ENCODE assay signal across 15 cellular contexts in genomic region chr1:209642817-209643216, GRCh38. TPM values are rescaled to one million over a fixed set of nuclear protein-coding genes. Genes with fewer than 3 reads are reported as not detected.
DNase-seq lines count a peak whose midpoint lies in the region; ATAC-seq, FAIRE-seq and TF ChIP-seq lines count a peak whose summit lies in the region.
"Had no signal": no experiment of that assay in that cellular context is flagged by ENCODE, and none has a peak within 500 bp of the region (broad histone marks: within the 10 kb centered on the region; RNA-seq: fewer than 3 reads in every experiment).

No MANE protein-coding gene starts in this region.

- peak overlapping the region; percentile 90 for H3K27ac ChIP-seq in left ventricle myocardium inferior (replicated peaks)
- peak overlapping the region in 3 of 4 donors; percentile 4 to 85 (median 81) for H3K27ac ChIP-seq in pancreas
- H3K27ac ChIP-seq in vagina = peak overlapping the region; percentile 80

- intact Hi-C loops in Right ventricle myocardium inferior (cut with DNase I) = loop anchor here (1.0 to 5.0 kb wide), 3 partner anchors 32 to 100 kb away; partner anchors contain the start of gene G0S2
- intact Hi-C loops in cardiac septum (cut with DNase I) = loop anchor here (1.0 to 2.0 kb wide), 3 partner anchors 18 to 100 kb away; partner anchors contain the start of gene G0S2
- intact Hi-C loops in left ventricle myocardium inferior (cut with micrococcal nuclease) = no loop called here
- intact Hi-C loops in pancreas (cut with DNase I) = no loop called here
- intact Hi-C loops in vagina (cut with DNase I) = no loop called here

- H3K4me1 ChIP-seq in left ventricle myocardium inferior (peaks cover 73% of the 10 kb centered on the region), pancreas (peaks cover 31 to 45% (median 44%) of the 10 kb centered on the region in 3 donors), vagina (peaks cover 55% of the 10 kb centered on the region)

- TF ChIP-seq CTCF in left ventricle myocardium inferior (IDR thresholded peaks at IDR 0.05; ENCODE audit: borderline replicate concordance) (no peak), pancreas (IDR thresholded peaks at IDR 0.05) (no peak), vagina (IDR thresholded peaks at IDR 0.05) (no peak)

- no peak for TF ChIP-seq POLR2A in vagina (IDR thresholded peaks at IDR 0.05)

- H3K4me3 ChIP-seq in left ventricle myocardium inferior = no peak overlapping the region
- no peak overlapping the region for H3K4me3 ChIP-seq in pancreas
- H3K4me3 ChIP-seq in vagina = no peak overlapping the region

- H3K36me3 ChIP-seq in left ventricle myocardium inferior (no peaks in the 10 kb centered on the region), pancreas (no peaks in the 10 kb centered on the region), vagina (no peaks in the 10 kb centered on the region)

- ATAC-seq in Right ventricle myocardium inferior (peak; percentile 47), pancreas (peak in 3 of 4 donors; percentile 14 to 27 (median 21))
- ATAC-seq: activated CD4-positive, CD25-positive, alpha-beta regulatory T cell treated with anti-CD3 and anti-CD28 coated beads, Interleukin-2, amount 50 U/mL, for 24 hours; CD8-positive, alpha-beta T cell had no signal

- no peaks in the 10 kb centered on the region for H3K9me3 ChIP-seq in left ventricle myocardium inferior (replicated peaks)
- no peaks in the 10 kb centered on the region for H3K9me3 ChIP-seq in pancreas
- no peaks in the 10 kb centered on the region for H3K9me3 ChIP-seq in vagina

- H3K27me3 ChIP-seq in left ventricle myocardium inferior (ENCODE audit: low read depth) (no peaks in the 10 kb centered on the region), pancreas (no peaks in the 10 kb centered on the region), vagina (no peaks in the 10 kb centered on the region)

- FAIRE-seq in pancreas (lab: Jason Lieb, UNC) = no peak
- FAIRE-seq: A204.1 had no signal

- DNase-seq in Right ventricle myocardium inferior (ENCODE audit: missing footprints) = no peak
- DNase-seq in cardiac septum (ENCODE audit: low spot score) = no peak
- no peak for DNase-seq in left ventricle myocardium inferior
- DNase-seq in pancreas = peak in 1 of 6 donors; percentile 10
- no peak for DNase-seq in vagina (ENCODE audit: extremely low spot score in 2 of 2)
- DNase-seq in COLO829 (ENCODE audit: low spot score) = no peak
- no peak for DNase-seq in Kasumi-1 (lab: John Stamatoyannopoulos, UW)
- DNase-seq in NCI-H345 treated with DMSO at 0.1 percent for 48 hours (lab: John Stamatoyannopoulos, UW; ENCODE audit: unreplicated experiment) = no peak
- DNase-seq: activated CD8-positive, alpha-beta memory T cell treated with anti-CD3 and anti-CD28 coated beads, Interleukin-2, amount 50 U/mL, for 48 hours; CD8-positive, alpha-beta T cell; GF-D8; NCI-H1092 had no signal

- WGBS in pancreas, 2 donors = 5 to 13% methylated on average over 3 of the region's 3 CpGs

RNA-seq across cellular contexts. Expression of gene LAMB3, which starts 9.4 kb away (rescaled TPM):
- total RNA-seq in Right ventricle myocardium inferior (5.9 TPM), cardiac septum (3.6 TPM), left ventricle myocardium inferior (6.5 TPM), pancreas (10 to 100 TPM in 2 of 6 donors, 1 to 10 TPM in 4; 2.7 to 25.8 (median 4.9) TPM), vagina (68.8 TPM)
- 1 to 10 TPM; 1.4 to 2.2 TPM for polyA plus RNA-seq in pancreas
- total RNA-seq: CD8-positive, alpha-beta T cell had no signal

RNA-seq across cellular contexts. Expression of gene G0S2, which starts 32.4 kb away (rescaled TPM):
- total RNA-seq in Right ventricle myocardium inferior = 460 TPM
- total RNA-seq in cardiac septum = 246 TPM
- 307 TPM for total RNA-seq in left ventricle myocardium inferior
- total RNA-seq in pancreas = 10 to 100 TPM in 3 of 6 donors, 1 to 10 TPM in 3; 2.9 to 69.8 (median 11.2) TPM
- polyA plus RNA-seq in pancreas = 10 to 100 TPM; 17.4 to 18.7 TPM
- 187 TPM for total RNA-seq in vagina

RNA-seq across cellular contexts. Expression of gene CAMK1G, which starts 59.3 kb away (rescaled TPM):
- not detected for total RNA-seq in Right ventricle myocardium inferior
- not detected for total RNA-seq in cardiac septum
- not detected for total RNA-seq in left ventricle myocardium inferior
- under 1 TPM in 4 of 6 donors, not detected in 2; 0.06 to 0.52 (median 0.21) TPM for total RNA-seq in pancreas
- 1 to 10 TPM in 1 of 2 donors, under 1 TPM in 1; 0.11 to 1.2 TPM for polyA plus RNA-seq in pancreas
- not detected for total RNA-seq in vagina
- total RNA-seq: CD8-positive, alpha-beta T cell; pulmonary artery endothelial cell had no signal

Comparison
In these comparisons a context has a peak if more than half of its experiments do, and no peak if none do; other contexts are left out.
1. intact Hi-C loops: an anchor here in Right ventricle myocardium inferior (1.0 to 5.0 kb wide) and cardiac septum (1.0 to 2.0 kb wide); none called in left ventricle myocardium inferior, pancreas and vagina.